8 cellular contexts compared by ENCODE assay signal in the genomic region with DNA sequence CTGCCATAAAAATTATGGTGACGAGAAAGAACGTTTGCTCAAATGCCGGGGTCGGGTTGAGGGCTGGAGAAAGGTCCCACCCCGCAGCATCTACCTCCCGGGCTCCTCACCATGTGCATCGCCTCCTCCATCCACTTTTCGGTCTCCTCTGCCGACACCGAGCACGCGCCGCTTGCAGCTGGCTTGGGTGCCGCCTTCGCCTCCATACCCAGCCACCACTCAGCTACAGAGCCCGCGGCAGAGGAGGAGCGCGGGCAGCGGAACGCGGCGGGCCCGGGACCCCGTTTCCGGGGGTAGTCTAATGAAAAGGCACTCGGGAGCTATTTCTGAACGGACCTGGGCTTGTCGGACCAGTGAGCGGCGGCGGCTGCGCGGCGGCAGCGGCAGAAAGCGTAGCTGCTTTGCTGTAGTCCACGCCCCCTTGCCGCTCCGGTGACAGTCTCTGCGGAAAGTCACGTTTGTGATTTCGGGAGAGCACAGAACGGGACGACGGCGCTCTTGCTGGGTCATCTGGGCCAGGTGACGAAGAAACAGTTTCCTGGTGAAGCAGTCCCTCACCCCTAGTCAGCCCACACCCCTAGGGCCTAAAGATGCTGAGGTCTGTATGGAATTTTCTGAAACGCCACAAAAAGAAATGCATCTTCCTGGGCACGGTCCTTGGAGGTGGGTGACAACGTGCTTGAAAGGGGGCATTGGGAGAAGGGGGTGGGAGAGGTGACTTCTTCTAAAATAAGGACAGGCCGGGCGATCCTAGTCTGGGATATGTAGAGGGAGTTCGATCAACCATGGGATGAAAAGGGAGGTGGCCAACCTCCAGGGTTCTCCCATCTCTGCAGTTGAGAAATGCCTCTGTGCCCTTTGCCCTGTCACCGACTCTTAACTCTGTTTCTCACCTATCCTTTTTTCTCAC. TPM values are rescaled to one million over a fixed set of nuclear protein-coding genes. Genes with fewer than 3 reads are reported as not detected.
A peak's percentile ranks its signal among the peaks of the same experiment; 100 is the strongest.
DNase-seq lines count a peak whose midpoint lies in the region; ATAC-seq and TF ChIP-seq lines count a peak whose summit lies in the region.

A gene (minus strand): TSS at position 243 of the 910 bp plus-strand sequence. CDS start 37 bp downstream, at position 206.
A gene with protein sequence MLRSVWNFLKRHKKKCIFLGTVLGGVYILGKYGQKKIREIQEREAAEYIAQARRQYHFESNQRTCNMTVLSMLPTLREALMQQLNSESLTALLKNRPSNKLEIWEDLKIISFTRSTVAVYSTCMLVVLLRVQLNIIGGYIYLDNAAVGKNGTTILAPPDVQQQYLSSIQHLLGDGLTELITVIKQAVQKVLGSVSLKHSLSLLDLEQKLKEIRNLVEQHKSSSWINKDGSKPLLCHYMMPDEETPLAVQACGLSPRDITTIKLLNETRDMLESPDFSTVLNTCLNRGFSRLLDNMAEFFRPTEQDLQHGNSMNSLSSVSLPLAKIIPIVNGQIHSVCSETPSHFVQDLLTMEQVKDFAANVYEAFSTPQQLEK (plus strand): TSS at position 353 of the 910 bp plus-strand sequence. CDS start 238 bp downstream, at position 591.

- peak within 1 kb of the TSS; percentile 98 to 100 (median 99) for H3K4me3 Mint-ChIP-seq in nephron

- no peaks in the 10 kb centered on the region for H3K27me3 ChIP-seq in HAP-1 (ENCODE audit: low read depth)
- no peaks in the 10 kb centered on the region for H3K27me3 ChIP-seq in MG63

- H3K4me1 Mint-ChIP-seq in nephron, result peaks cover 23% of the 10 kb centered on the region

- peaks cover 3% of the 10 kb centered on the region for H3K36me3 ChIP-seq in HAP-1 (replicated peaks)
- no peaks in the 10 kb centered on the region for H3K36me3 ChIP-seq in MG63

- peak; percentile 99 for ATAC-seq in stimulated activated naive CD8-positive, alpha-beta T cell treated with anti-CD3 and anti-CD28 coated beads, Interleukin-15, Interleukin-2, amounts not matched to agents 100 U/mL and 50 U/mL, for 24 hours

- H3K9me3 ChIP-seq in HAP-1, result no peaks in the 10 kb centered on the region
- no peaks in the 10 kb centered on the region for H3K9me3 ChIP-seq in MG63

- in situ Hi-C loops in G401 (cut with HindIII; ENCODE audit: low sequenced_read_pairs), result no loop called here
- in situ Hi-C loops in HAP-1 (cut with MboI; ENCODE audit: low sequenced_read_pairs), result no loop called here

- H3K9me3 Mint-ChIP-seq in nephron, result no peaks in the 10 kb centered on the region

- no peaks in the 10 kb centered on the region for H3K36me3 Mint-ChIP-seq in nephron (ENCODE audit: low read depth)

- H3K4me3 ChIP-seq in HAP-1, result peak within 1 kb of the TSS; percentile 75
- peak within 1 kb of the TSS; percentile 84 for H3K4me3 ChIP-seq in MG63
- peak within 1 kb of the TSS; percentile 98 for H3K4me3 ChIP-seq in fibroblast of the aortic adventitia (ENCODE audit: low read depth, low read length)

- H3K27me3 Mint-ChIP-seq in nephron (ENCODE audit: low read depth), result no peaks in the 10 kb centered on the region

- H3K27ac Mint-ChIP-seq in nephron, result peak within 1 kb of the TSS; percentile 92 to 97 (median 95)

- DNase-seq in G401 (ENCODE audit: low spot score), result peak; percentile 90
- DNase-seq in HAP-1 (ENCODE audit: low spot score in 2 of 2), result peak; percentile 92 to 95
- peak; percentile 93 for DNase-seq in MG63
- DNase-seq in SHP77 (lab: John Stamatoyannopoulos, UW), result peak; percentile 88 to 93
- DNase-seq in activated effector memory CD4-positive, alpha-beta T cell treated with Interleukin-2 at 50 U/mL for 16 hours, result peak; percentile 87
- peak; percentile 93 for DNase-seq in fibroblast of the aortic adventitia (ENCODE audit: low read depth)
- peak; percentile 93 for DNase-seq in stimulated activated naive CD8-positive, alpha-beta T cell treated with anti-CD3 and anti-CD28 coated beads, Interleukin-15, Interleukin-2, amounts not matched to agents 100 U/mL and 50 U/mL, for 24 hours

- peaks cover 2% of the 10 kb centered on the region for H3K4me1 ChIP-seq in HAP-1

- no peak for TF ChIP-seq CTCF in fibroblast of the aortic adventitia (IDR thresholded peaks at IDR 0.05; ENCODE audit: insufficient read depth, low read length)
- no peak for TF ChIP-seq CTCF in nephron (IDR thresholded peaks at IDR 0.05; ENCODE audit: unreplicated experiment in 3 of 3)

RNA-seq across cellular contexts. Expression of the first gene that starts in this region (rescaled TPM):
- 2.2 and 5.3 TPM in 2 replicates for total RNA-seq in G401 (2014; rRNA removed; shearing (Covaris generic))
- total RNA-seq in MG63 (2014; rRNA removed; shearing (Covaris generic); ENCODE audit: low replicate concordance), result 2.6 and 3.0 TPM in 2 replicates
- 6.4 and 7.1 TPM in 2 replicates for total RNA-seq in fibroblast of the aortic adventitia (ENCODE audit: low replicate concordance)

RNA-seq across cellular contexts. Expression of the second gene that starts in this region (rescaled TPM):
- 11.0 and 13.4 TPM in 2 replicates for total RNA-seq in G401 (2014; rRNA removed; shearing (Covaris generic))
- 13.6 and 24.8 TPM in 2 replicates for total RNA-seq in MG63 (2014; rRNA removed; shearing (Covaris generic); ENCODE audit: low replicate concordance)
- total RNA-seq in fibroblast of the aortic adventitia (ENCODE audit: low replicate concordance), result 20.6 and 27.0 TPM in 2 replicates

Comparison
In these comparisons a context has a peak if more than half of its experiments do, and no peak if none do; other contexts are left out.
1. Peak in every context shown above with its lines: DNase-seq, ATAC-seq and H3K4me3 ChIP-seq.